In the genomic region with DNA sequence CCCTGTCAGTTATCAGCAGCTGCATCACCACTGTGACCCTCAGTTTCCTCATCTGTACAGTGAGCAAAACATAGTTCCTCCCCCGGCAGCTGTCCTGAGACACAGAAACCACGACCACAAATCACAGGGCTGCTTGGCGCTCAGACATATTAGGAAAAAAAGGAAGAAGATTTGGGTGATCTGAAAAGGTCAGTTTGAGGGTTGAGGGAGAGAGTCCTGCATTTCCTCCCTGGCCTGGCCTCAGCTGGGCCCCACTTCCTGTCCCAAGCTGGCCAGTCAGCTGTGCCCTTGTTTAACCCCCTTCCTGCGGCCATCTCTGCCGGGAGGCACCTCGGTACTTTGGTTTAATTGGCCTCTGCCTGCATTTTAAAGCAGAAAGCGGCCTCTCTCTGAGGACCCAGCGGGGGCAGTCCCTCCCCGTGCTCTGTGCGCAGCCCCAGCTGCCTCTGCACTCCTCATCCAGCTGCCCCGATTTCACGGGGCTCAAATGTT, we compare ENCODE assay signal across 1 cellular context.
TF ChIP-seq lines count a peak whose summit lies in the region.

No MANE protein-coding gene starts in this region.

TF ChIP-seq in H1, 55 proteins besides CTCF, POLR2A, EP300 and RAD21 (continued from another document):
- TF ChIP-seq, protein P1, sequence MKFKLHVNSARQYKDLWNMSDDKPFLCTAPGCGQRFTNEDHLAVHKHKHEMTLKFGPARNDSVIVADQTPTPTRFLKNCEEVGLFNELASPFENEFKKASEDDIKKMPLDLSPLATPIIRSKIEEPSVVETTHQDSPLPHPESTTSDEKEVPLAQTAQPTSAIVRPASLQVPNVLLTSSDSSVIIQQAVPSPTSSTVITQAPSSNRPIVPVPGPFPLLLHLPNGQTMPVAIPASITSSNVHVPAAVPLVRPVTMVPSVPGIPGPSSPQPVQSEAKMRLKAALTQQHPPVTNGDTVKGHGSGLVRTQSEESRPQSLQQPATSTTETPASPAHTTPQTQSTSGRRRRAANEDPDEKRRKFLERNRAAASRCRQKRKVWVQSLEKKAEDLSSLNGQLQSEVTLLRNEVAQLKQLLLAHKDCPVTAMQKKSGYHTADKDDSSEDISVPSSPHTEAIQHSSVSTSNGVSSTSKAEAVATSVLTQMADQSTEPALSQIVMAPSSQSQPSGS (IDR thresholded peaks at IDR 0.05; ENCODE audit: low read length), result no peak
- TF ChIP-seq, protein P2, sequence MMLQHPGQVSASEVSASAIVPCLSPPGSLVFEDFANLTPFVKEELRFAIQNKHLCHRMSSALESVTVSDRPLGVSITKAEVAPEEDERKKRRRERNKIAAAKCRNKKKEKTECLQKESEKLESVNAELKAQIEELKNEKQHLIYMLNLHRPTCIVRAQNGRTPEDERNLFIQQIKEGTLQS (IDR thresholded peaks at IDR 0.05; ENCODE audit: insufficient read depth, low read depth, low read length), result no peak
- TF ChIP-seq EZH2 (IDR thresholded peaks at IDR 0.05; ENCODE audit: low read depth, low read length, severe bottlenecking), result no peak
